1 cellular context compared by ENCODE assay signal in genomic region chr3:178349399-178349657, GRCh38.
TF ChIP-seq lines count a peak whose summit lies in the region.

No MANE protein-coding gene starts in this region.

TF ChIP-seq in K562, 482 proteins besides CTCF, POLR2A, EP300 and RAD21 (continued from another document):
- peak; percentile 53 for TF ChIP-seq ZNF316 (IDR thresholded peaks at IDR 0.05)
TF ChIP-seq in K562: peak in this region for 2; not testable (repeated sequence) for 480.
